Comparison of ENCODE assay signal across 23 cellular contexts in the genomic region with DNA sequence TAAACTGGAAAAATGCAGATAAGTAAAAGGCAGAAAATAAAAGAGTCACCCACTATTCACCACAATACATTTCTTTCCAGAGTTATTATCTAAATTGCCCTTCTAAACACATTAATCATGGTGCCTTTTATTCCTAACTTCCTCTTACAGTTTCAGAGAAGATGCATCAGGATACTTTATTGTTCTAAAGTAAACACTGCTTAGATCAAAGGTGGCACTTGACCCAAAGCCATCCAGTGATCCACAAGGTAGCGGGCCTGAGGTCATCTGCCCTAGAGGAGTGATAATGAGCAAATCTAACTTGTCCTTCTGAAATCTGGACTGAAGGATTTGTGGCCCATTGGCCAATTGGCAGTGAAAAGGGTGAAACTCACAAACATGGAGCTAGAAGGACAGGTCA. TPM values are rescaled to one million over a fixed set of nuclear protein-coding genes. Genes with fewer than 3 reads are reported as not detected.
DNase-seq lines count a peak whose midpoint lies in the region; ATAC-seq and TF ChIP-seq lines count a peak whose summit lies in the region.
"Had no signal": no experiment of that assay in that cellular context is flagged by ENCODE, and none has a peak within 500 bp of the region (broad histone marks: within the 10 kb centered on the region; RNA-seq: fewer than 3 reads in every experiment).

No MANE protein-coding gene starts in this region.

- CTCF ChIA-PET in PC-3 (lab: Charles Lee): no interaction called here

- no peaks in the 10 kb centered on the region for H3K9me2 ChIP-seq in PC-3 (replicated peaks; ENCODE audit: low read length)

- H3K27ac ChIP-seq in left ventricle myocardium inferior (replicated peaks) (peak overlapping the region; percentile 91), PC-3 (ENCODE audit: low read length) (no peak overlapping the region), skeletal muscle tissue (ENCODE audit: low read depth, low read length) (peak overlapping the region; percentile 86)
- H3K27ac ChIP-seq: SJSA1, testis had no signal

- ATAC-seq in left cardiac atrium: no peak
- ATAC-seq in PC-3: peak; percentile 31; the same call in 1 of the 2 replicates
- no peak for ATAC-seq in HG03432 (IDR thresholded peaks at IDR 0.05; ENCODE audit: unreplicated experiment)
- ATAC-seq: activated CD8-positive, alpha-beta T cell treated with anti-CD3 and anti-CD28 coated beads for 36 hours; naive thymus-derived CD4-positive, alpha-beta T cell had no signal

- H3K36me3 ChIP-seq in left ventricle myocardium inferior (no peaks in the 10 kb centered on the region), PC-3 (ENCODE audit: low read depth, low read length) (no peaks in the 10 kb centered on the region), skeletal muscle tissue (ENCODE audit: control insufficient read depth in 3 of 3, insufficient read depth in 3 of 3, low read length in 3 of 3) (no peaks in the 10 kb centered on the region), BE2C (no peaks in the 10 kb centered on the region)
- H3K36me3 ChIP-seq: SJSA1 had no signal

- no peaks in the 10 kb centered on the region for H3K79me2 ChIP-seq in PC-3 (ENCODE audit: low read length)

- intact Hi-C loops in left ventricle myocardium inferior (cut with micrococcal nuclease): no loop called here
- intact Hi-C loops in left cardiac atrium (cut with DNase I): no loop called here
- intact Hi-C loops in PC-3 (cut with micrococcal nuclease): no loop called here

- no peaks in the 10 kb centered on the region for H3F3A ChIP-seq in PC-3 (ENCODE audit: low read length, unreplicated experiment)

- H4K20me1 ChIP-seq in PC-3 (ENCODE audit: low read length): no peaks in the 10 kb centered on the region

- H3K4me1 ChIP-seq in left ventricle myocardium inferior: peaks cover 41% of the 10 kb centered on the region
- peaks cover 3% of the 10 kb centered on the region for H3K4me1 ChIP-seq in PC-3 (ENCODE audit: insufficient read depth, low read length)
- H3K4me1 ChIP-seq in skeletal muscle tissue (ENCODE audit: control insufficient read depth in 3 of 3, insufficient read depth in 3 of 3, low read length in 3 of 3): peaks cover 7 to 33% (median 27%) of the 10 kb centered on the region in 3 donors
- H3K4me1 ChIP-seq in BE2C: no peaks in the 10 kb centered on the region
- H3K4me1 ChIP-seq: SJSA1, testis had no signal

- TF ChIP-seq CTCF in left ventricle myocardium inferior (IDR thresholded peaks at IDR 0.05; ENCODE audit: borderline replicate concordance) (no peak), PC-3 (conservative IDR thresholded peaks at IDR 0.05; ENCODE audit: low read depth, low read length) (no peak), BE2C (IDR thresholded peaks at IDR 0.05; ENCODE audit: low read depth, low read length) (no peak)

- no TSS peak for BruUV-seq in PC-3 (replicated peaks; lab: Mats Ljungman, UMichigan)

- H3K27me3 ChIP-seq in left ventricle myocardium inferior (ENCODE audit: low read depth): no peaks in the 10 kb centered on the region
- H3K27me3 ChIP-seq in PC-3 (ENCODE audit: low read length): no peaks in the 10 kb centered on the region
- no peaks in the 10 kb centered on the region for H3K27me3 ChIP-seq in skeletal muscle tissue (ENCODE audit: control insufficient read depth in 3 of 3, insufficient read depth in 3 of 3, low read length in 3 of 3)
- H3K27me3 ChIP-seq in BE2C: no peaks in the 10 kb centered on the region
- H3K27me3 ChIP-seq: SJSA1, testis had no signal

- no peak for DNase-seq in left ventricle myocardium inferior
- no peak for DNase-seq in left cardiac atrium
- DNase-seq in NCI-H1417 treated with DMSO at 0.1 percent for 48 hours (lab: John Stamatoyannopoulos, UW): peak; percentile 60
- DNase-seq in PC-3: no peak
- no peak for DNase-seq in activated CD4-positive, alpha-beta T cell treated with anti-CD3 and anti-CD28 coated beads, Interleukin-2, amount 50 U/mL, for 48 hours
- DNase-seq in BE2C: no peak
- DNase-seq: activated CD4-positive, CD25-positive, alpha-beta regulatory T cell treated with anti-CD3 and anti-CD28 coated beads, Interleukin-2, amount 50 U/mL, for 72 hours; activated CD8-positive, alpha-beta T cell treated with anti-CD3 and anti-CD28 coated beads for 36 hours; activated effector memory CD4-positive, alpha-beta T cell treated with Interleukin-2 at 50 U/mL for 16 hours; activated naive CD8-positive, alpha-beta T cell treated with anti-CD3 and anti-CD28 coated beads for 36 hours; GDM1; MM.1S; naive thymus-derived CD4-positive, alpha-beta T cell; NCI-H1694; NCI-H226; occipital lobe; stimulated activated CD4-positive, alpha-beta T cell treated with anti-CD3 and anti-CD28 coated beads, Interleukin-4, amount 100 ng/mL, for 4 hours; stimulated activated naive CD4-positive, alpha-beta T cell treated with Interleukin-2 at 50 U/mL for 16 hours; T-helper 1 cell; testis had no signal

- no peak overlapping the region for H3K4me3 ChIP-seq in left ventricle myocardium inferior
- no peak overlapping the region for H3K4me3 ChIP-seq in PC-3 (ENCODE audit: low read length)
- H3K4me3 ChIP-seq in skeletal muscle tissue (ENCODE audit: low read length in 3 of 3): no peak overlapping the region
- H3K4me3 ChIP-seq in BE2C (ENCODE audit: low read depth, low read length): no peak overlapping the region
- H3K4me3 ChIP-seq: SJSA1, testis had no signal

- H3K9ac ChIP-seq in PC-3 (ENCODE audit: low read length) (no peak overlapping the region), skeletal muscle tissue (ENCODE audit: low read depth in 1 of 3, low read length in 3 of 3) (no peak overlapping the region)

- H2AFZ ChIP-seq in PC-3 (ENCODE audit: low read length): no peak overlapping the region

- POLR2A ChIA-PET in PC-3 (lab: Charles Lee; ENCODE audit: unreplicated experiment): no interaction called here

- no peaks in the 10 kb centered on the region for H3K9me3 ChIP-seq in left ventricle myocardium inferior (replicated peaks)
- no peaks in the 10 kb centered on the region for H3K9me3 ChIP-seq in PC-3 (ENCODE audit: low read length)
- no peaks in the 10 kb centered on the region for H3K9me3 ChIP-seq in skeletal muscle tissue (ENCODE audit: control insufficient read depth in 3 of 3, low read length in 3 of 3)
- H3K9me3 ChIP-seq in BE2C: no peaks in the 10 kb centered on the region
- H3K9me3 ChIP-seq: SJSA1, testis had no signal

- H3K4me2 ChIP-seq in PC-3 (ENCODE audit: low read length): no peak overlapping the region

RNA-seq across cellular contexts. Expression of a gene that starts 12.0 kb away (rescaled TPM):
- total RNA-seq in left ventricle myocardium inferior: 1.4 TPM
- 1 to 10 TPM; 2.8 to 4.4 TPM for total RNA-seq in left cardiac atrium
- 3.6 and 8.1 TPM in 2 replicates for total RNA-seq in PC-3 (2014; rRNA removed)
- total RNA-seq in skeletal muscle tissue: 1.0 TPM
- polyA plus RNA-seq in BE2C (2012; ENCODE audit: insufficient read depth, insufficient read length, low read depth): 0.34 TPM
